ENCODE assay signal across 8 cellular contexts in the genomic region with DNA sequence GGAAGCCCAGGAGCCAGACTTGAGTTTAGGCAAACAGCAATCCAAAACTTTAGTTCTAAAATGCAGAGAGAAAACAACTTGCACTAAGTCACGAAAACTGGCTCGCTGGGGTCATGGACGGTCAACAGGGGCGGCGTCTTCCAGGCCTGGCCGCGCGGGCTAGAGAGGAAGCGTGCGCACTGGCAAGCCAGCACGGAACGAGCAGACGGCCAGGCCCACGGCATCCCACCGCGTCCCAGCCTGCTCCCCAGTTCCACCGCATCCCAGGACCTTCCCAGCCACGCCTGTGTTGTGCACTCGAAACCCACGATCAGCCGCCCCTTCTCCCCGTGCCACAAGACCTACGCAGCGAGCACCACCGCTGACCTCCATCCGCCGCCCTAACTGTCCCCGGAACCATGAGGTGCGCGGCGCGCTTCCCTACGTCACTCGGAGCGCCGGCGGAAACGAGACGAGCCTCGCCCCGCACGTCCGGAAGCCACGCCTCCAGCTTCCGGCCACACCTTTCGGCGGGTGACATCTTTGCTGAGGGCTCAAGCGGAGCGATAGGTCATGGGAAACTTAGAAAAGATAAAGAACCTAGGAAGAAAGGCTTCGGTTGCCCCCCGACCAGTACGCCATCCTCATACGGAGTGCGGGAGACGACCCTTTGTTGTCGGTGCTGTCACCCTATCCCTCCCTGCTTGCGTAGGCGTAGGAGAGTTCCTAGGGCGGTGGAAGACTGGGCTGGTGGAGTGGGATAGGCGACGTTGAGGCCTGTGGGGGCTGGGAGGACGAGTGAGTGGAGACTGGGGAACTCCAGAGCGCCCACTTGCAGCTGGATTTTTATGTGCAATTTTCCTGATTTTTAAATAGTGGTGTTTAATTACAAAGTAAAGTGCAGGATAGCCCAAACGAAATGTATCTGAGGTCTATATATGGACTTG. TPM values are rescaled to one million over a fixed set of nuclear protein-coding genes. Genes with fewer than 3 reads are reported as not detected.
DNase-seq lines count a peak whose midpoint lies in the region; ATAC-seq lines count a peak whose summit lies in the region.

Gene TBRG4 (minus strand): TSS at position 400 of the 926 bp plus-strand sequence. CDS start 2,460 bp downstream, outside the sequence.

- H3K27ac Mint-ChIP-seq in dendritic cell treated with granulocyte-macrophage colony-stimulating factor and Interleukin-4, amounts not matched to agents 40 ng/mL and 50 ng/mL, for 4 days: peak within 1 kb of the TSS; percentile 97

- H3K9me3 Mint-ChIP-seq in dendritic cell treated with granulocyte-macrophage colony-stimulating factor and Interleukin-4, amounts not matched to agents 40 ng/mL and 50 ng/mL, for 4 days: no peaks in the 10 kb centered on the region

- no peaks in the 10 kb centered on the region for H3K27me3 Mint-ChIP-seq in dendritic cell treated with granulocyte-macrophage colony-stimulating factor and Interleukin-4, amounts not matched to agents 40 ng/mL and 50 ng/mL, for 4 days

- intact Hi-C loops in dendritic cell treated with granulocyte-macrophage colony-stimulating factor and Interleukin-4, amounts not matched to agents 40 ng/mL and 50 ng/mL, for 4 days (cut with micrococcal nuclease): loop anchor here (1.0 to 5.0 kb wide), 2 partner anchors 112 to 124 kb away; no protein-coding TSS in a partner anchor

- H3K4me3 Mint-ChIP-seq in dendritic cell treated with granulocyte-macrophage colony-stimulating factor and Interleukin-4, amounts not matched to agents 40 ng/mL and 50 ng/mL, for 4 days: peak within 1 kb of the TSS; percentile 92

- ATAC-seq in GM19372 (IDR thresholded peaks at IDR 0.05; ENCODE audit: low read depth, unreplicated experiment): peak; percentile 91
- ATAC-seq in HG03558 (IDR thresholded peaks at IDR 0.05; ENCODE audit: extremely low read depth, unreplicated experiment): peak; percentile 88
- ATAC-seq in left lobe of liver: peak; percentile 96

- DNase-seq in CD1c-positive myeloid dendritic cell (ENCODE audit: extremely low spot score): peak; percentile 99
- peak; percentile 97 for DNase-seq in NCI-H748 (lab: John Stamatoyannopoulos, UW; ENCODE audit: unreplicated experiment)
- peak; percentile 90 to 93 for DNase-seq in activated CD4-positive, alpha-beta T cell treated with anti-CD3 and anti-CD28 coated beads, Interleukin-2, amount 50 U/mL, for 24 hours (ENCODE audit: low read depth in 1 of 2, low spot score in 1 of 2)
- peak; percentile 97 for DNase-seq in left lobe of liver (ENCODE audit: low spot score)
- DNase-seq in stimulated activated CD4-positive, alpha-beta T cell treated with anti-CD3 and anti-CD28 coated beads, Interleukin-2, amount 100 ng/mL, for 4 hours (ENCODE audit: low read depth): peak; percentile 92

- peaks cover 47% of the 10 kb centered on the region for H3K36me3 Mint-ChIP-seq in dendritic cell treated with granulocyte-macrophage colony-stimulating factor and Interleukin-4, amounts not matched to agents 40 ng/mL and 50 ng/mL, for 4 days (ENCODE audit: low read depth)

- H3K4me1 Mint-ChIP-seq in dendritic cell treated with granulocyte-macrophage colony-stimulating factor and Interleukin-4, amounts not matched to agents 40 ng/mL and 50 ng/mL, for 4 days (ENCODE audit: low read depth): peaks cover 44% of the 10 kb centered on the region

RNA-seq across cellular contexts. Expression of gene TBRG4, which starts in this region (rescaled TPM):
- total RNA-seq in left lobe of liver: 40.2 TPM

Comparison
In these comparisons a context has a peak if more than half of its experiments do, and no peak if none do; other contexts are left out.
1. Peak in every context shown above with its lines: DNase-seq and ATAC-seq.